In the genomic region with DNA sequence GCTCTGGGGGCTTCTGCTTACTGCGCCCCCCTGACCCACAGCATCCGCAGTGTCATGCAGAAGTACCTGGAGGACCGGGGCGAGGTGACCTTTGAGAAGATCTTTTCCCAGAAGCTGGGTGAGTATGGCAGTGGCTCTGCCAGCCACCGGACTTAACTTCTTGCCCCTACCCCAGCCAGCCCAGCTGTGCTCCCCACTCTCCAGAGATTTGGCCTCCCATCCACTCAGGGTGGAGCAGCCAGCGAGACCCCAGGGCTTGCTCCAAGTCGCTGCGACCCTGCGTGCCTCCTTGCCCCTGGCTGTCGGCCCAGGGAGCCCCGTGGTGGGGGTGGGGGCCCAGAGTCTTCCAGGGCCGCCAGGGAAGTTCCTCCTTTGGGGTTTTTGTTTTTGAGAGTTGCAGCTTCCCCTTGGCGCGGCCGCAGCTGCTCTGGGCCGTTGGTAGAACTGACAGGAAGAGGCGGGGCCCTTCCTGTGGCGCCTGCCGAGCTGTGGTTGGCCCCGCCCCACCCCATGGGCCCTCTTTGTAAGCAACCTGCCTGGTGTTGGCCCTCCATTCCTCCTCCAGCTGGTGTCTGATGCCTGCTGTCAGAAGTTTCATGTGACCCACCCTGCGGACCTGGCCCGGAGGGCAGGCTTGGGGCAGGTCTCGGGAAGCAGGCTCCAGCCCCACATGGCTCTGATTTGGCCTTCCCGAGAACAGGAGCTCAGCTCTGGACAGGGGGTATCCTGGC, we compare ENCODE assay signal across 8 cellular contexts. TPM values are rescaled to one million over a fixed set of nuclear protein-coding genes. Genes with fewer than 3 reads are reported as not detected.
DNase-seq lines count a peak whose midpoint lies in the region; ATAC-seq and TF ChIP-seq lines count a peak whose summit lies in the region.

No MANE protein-coding gene starts in this region.

- peak; percentile 80 for TF ChIP-seq POLR2A in Raji (IDR thresholded peaks at IDR 0.05; ENCODE audit: insufficient read depth, low read depth, low read length)

- H3K4me2 ChIP-seq in BLaER1 = peak overlapping the region; percentile 99

- 0 out of 2 replicates have a peak, but pooled peaks cover 9% of the 10 kb centered on the region for H4K20me1 ChIP-seq in BLaER1

- peak overlapping the region; percentile 99 for H3K4me3 ChIP-seq in BLaER1

- TF ChIP-seq CTCF in glutamatergic neuron (IDR thresholded peaks at IDR 0.05; ENCODE audit: partially characterized antibody, unreplicated experiment) = no peak

- peaks cover 3% of the 10 kb centered on the region for H3K4me1 Mint-ChIP-seq in glutamatergic neuron (ENCODE audit: low read depth, unreplicated experiment)

- peaks cover 4% of the 10 kb centered on the region for H3K27me3 Mint-ChIP-seq in glutamatergic neuron (ENCODE audit: unreplicated experiment)

- H3K27me3 ChIP-seq in BLaER1 = no peaks in the 10 kb centered on the region

- no peaks in the 10 kb centered on the region for H3K36me3 Mint-ChIP-seq in glutamatergic neuron (ENCODE audit: unreplicated experiment)

- H3K9me3 ChIP-seq in BLaER1 = no peaks in the 10 kb centered on the region

- peak overlapping the region; percentile 85 for H3K27ac Mint-ChIP-seq in glutamatergic neuron (ENCODE audit: unreplicated experiment)

- H3K4me1 ChIP-seq in BLaER1 = peaks cover 97% of the 10 kb centered on the region

- ATAC-seq in GM19372 (IDR thresholded peaks at IDR 0.05; ENCODE audit: low read depth, unreplicated experiment) = peak; percentile 87
- ATAC-seq in HG03460 (IDR thresholded peaks at IDR 0.05; ENCODE audit: unreplicated experiment) = peak; percentile 72

- H3K9me3 Mint-ChIP-seq in glutamatergic neuron (ENCODE audit: unreplicated experiment) = peaks cover 4% of the 10 kb centered on the region

- H3K9ac ChIP-seq in BLaER1 = peak overlapping the region; percentile 100

- H3K27ac ChIP-seq in BLaER1 = peak overlapping the region; percentile 100

- H3K36me3 ChIP-seq in BLaER1 = peaks cover 86% of the 10 kb centered on the region

- DNase-seq in activated gamma-delta T cell treated with Interleukin-2 at 50 U/mL for 16 hours (peak; percentile 93), glutamatergic neuron (peak; percentile 57), retina (peak; percentile 61), islet precursor cell (no peak)

- H3K4me3 Mint-ChIP-seq in glutamatergic neuron (ENCODE audit: unreplicated experiment) = peak overlapping the region; percentile 42

RNA-seq across cellular contexts. Expression of a gene that starts 11.1 kb away (rescaled TPM):
- 52.2 TPM for total RNA-seq in glutamatergic neuron (ENCODE audit: unreplicated experiment)

RNA-seq across cellular contexts. Expression of a gene that starts 11.7 kb away (rescaled TPM):
- total RNA-seq in glutamatergic neuron (ENCODE audit: unreplicated experiment) = 109 TPM

RNA-seq across cellular contexts. Expression of a gene that starts 25.9 kb away (rescaled TPM):
- 8.3 TPM for total RNA-seq in glutamatergic neuron (ENCODE audit: unreplicated experiment)
